ENCODE assay signal across 1 cellular context in genomic region chr22:29756341-29756740, GRCh38.
TF ChIP-seq lines count a peak whose summit lies in the region.

No MANE protein-coding gene starts in this region.

TF ChIP-seq in H1, 55 proteins besides CTCF, POLR2A, EP300 and RAD21 (continued from another document):
- no peak for TF ChIP-seq CHD7 (IDR thresholded peaks at IDR 0.05; ENCODE audit: insufficient replicate concordance, low read length)
- no peak for TF ChIP-seq CBX5 (IDR thresholded peaks at IDR 0.05; ENCODE audit: low read depth, low read length)
- no peak for TF ChIP-seq SIN3A (conservative IDR thresholded peaks at IDR 0.05 in 1 of 2, IDR thresholded peaks at IDR 0.05 in 1 of 2; ENCODE audit: low read depth in 1 of 2, low read length in 2 of 2)
- TF ChIP-seq SP4 (IDR thresholded peaks at IDR 0.05; ENCODE audit: low read length) = no peak
- TF ChIP-seq ATF2 (IDR thresholded peaks at IDR 0.05; ENCODE audit: low read length) = no peak
